In genomic region chr22:21570398-21570797, GRCh38 we compare ENCODE assay signal across 12 cellular contexts. TPM values are rescaled to one million over a fixed set of nuclear protein-coding genes. Genes with fewer than 3 reads are reported as not detected.
DNase-seq lines count a peak whose midpoint lies in the region; ATAC-seq, FAIRE-seq and TF ChIP-seq lines count a peak whose summit lies in the region.
"Had no signal": no experiment of that assay in that cellular context is flagged by ENCODE, and none has a peak within 500 bp of the region (broad histone marks: within the 10 kb centered on the region; RNA-seq: fewer than 3 reads in every experiment).

No MANE protein-coding gene starts in this region.

- no peak for TF ChIP-seq CTCF in K562 (IDR thresholded peaks at IDR 0.05 in 2 of 3, conservative IDR thresholded peaks at IDR 0.05 in 1 of 3; ENCODE audit: insufficient read depth in 2 of 3, low read depth in 1 of 3, low read length in 3 of 3)
- TF ChIP-seq CTCF in progenitor cell of endocrine pancreas (IDR thresholded peaks at IDR 0.05; ENCODE audit: unreplicated experiment) = no peak
- TF ChIP-seq CTCF in dorsolateral prefrontal cortex (IDR thresholded peaks at IDR 0.05 in 54 of 56, conservative IDR thresholded peaks at IDR 0.05 in 2 of 56; ENCODE audit: low read depth in 1 of 56, partially characterized antibody in 56 of 56) = no peak

- peak overlapping the region; percentile 32 for H3K4me3 Mint-ChIP-seq in activated CD8-positive, alpha-beta memory T cell treated with anti-CD3 and anti-CD28 coated beads, Interleukin-2, amount 10 ng/mL, durations not matched to agents 7 days and 5 days
- H3K4me3 Mint-ChIP-seq in progenitor cell of endocrine pancreas (ENCODE audit: low read depth) = no peak overlapping the region

- CTCF ChIA-PET in activated CD8-positive, alpha-beta memory T cell treated with anti-CD3 and anti-CD28 coated beads, Interleukin-2, amount 10 ng/mL, durations not matched to agents 7 days and 5 days (lab: Charles Lee) = interaction anchor here (1.1 kb wide), 1 partner anchor 77 kb away, joined by 5 read pairs; no protein-coding TSS in a partner anchor
- CTCF ChIA-PET in K562 (lab: Yijun Ruan, JAX; ENCODE audit: low intra/inter-chr PET ratio) = no interaction called here

- H3K79me2 ChIP-seq in Karpas-422 (ENCODE audit: low read length) = peaks cover 78% of the 10 kb centered on the region
- peaks cover 82% of the 10 kb centered on the region for H3K79me2 ChIP-seq in K562 (ENCODE audit: control insufficient read depth, insufficient read depth, low read length)

- H3K36me3 ChIP-seq in Karpas-422 (ENCODE audit: insufficient read depth, low read length) (peaks cover 16% of the 10 kb centered on the region; the same call in 1 of the 2 replicates), K562 (ENCODE audit: control insufficient read depth, insufficient read depth, low read length) (peaks cover 54% of the 10 kb centered on the region)

- no peak for TF ChIP-seq POLR2A in K562 (conservative IDR thresholded peaks at IDR 0.05)

- in situ Hi-C loops in K562 (cut with MboI) = loop anchor here (5.0 to 10.0 kb wide), 2 partner anchors 33 to 56 kb away; no protein-coding TSS in a partner anchor

- H3K4me2 ChIP-seq in Karpas-422 (ENCODE audit: low read depth, low read length, poor library complexity, severe bottlenecking) (peak overlapping the region; percentile 97), K562 (ENCODE audit: insufficient read depth, low read length) (peak overlapping the region; percentile 36)

- BruUV-seq in K562 (replicated peaks; lab: Mats Ljungman, UMichigan) = no TSS peak

- H3K27ac Mint-ChIP-seq in activated CD8-positive, alpha-beta memory T cell treated with anti-CD3 and anti-CD28 coated beads, Interleukin-2, amount 10 ng/mL, durations not matched to agents 7 days and 5 days = peak overlapping the region; percentile 37
- H3K27ac Mint-ChIP-seq in progenitor cell of endocrine pancreas = peak overlapping the region; percentile 41

- H3K4me3 ChIP-seq in Karpas-422 (ENCODE audit: low read length) (peak overlapping the region; percentile 96), K562 (peak overlapping the region; percentile 72; the same call in 1 of the 2 replicates), dorsolateral prefrontal cortex (peak overlapping the region in 3 of 59 donors; percentile 3 to 94 (median 87))

- H3K27me3 ChIP-seq in Karpas-422 (ENCODE audit: low read length) (no peaks in the 10 kb centered on the region), K562 (ENCODE audit: control insufficient read depth in 2 of 2, insufficient read depth in 2 of 2, low read length in 2 of 2) (no peaks in the 10 kb centered on the region), dorsolateral prefrontal cortex (no peaks in the 10 kb centered on the region)
- H3K27me3 ChIP-seq: esophagus squamous epithelium had no signal

- 33% methylated on average over 4 of the region's 4 CpGs for WGBS in K562 (ENCODE audit: insufficient coverage, low coverage, missing lambda C conversion rate)

- no peak for TF ChIP-seq RAD21 in K562 (CRISPR knock-in tag; conservative IDR thresholded peaks at IDR 0.05 in 1 of 2, IDR thresholded peaks at IDR 0.05 in 1 of 2)

- intact Hi-C loops in K562 (cut with micrococcal nuclease) = loop anchor here (2.0 kb wide), 2 partner anchors 18 to 54 kb away; no protein-coding TSS in a partner anchor
- intact Hi-C loops in dorsolateral prefrontal cortex (cut with DNase I) = loop anchor here in 1 of 2 donors (2.0 kb wide), 1 partner anchor 52 kb away; no protein-coding TSS in a partner anchor

- H3K4me1 Mint-ChIP-seq in activated CD8-positive, alpha-beta memory T cell treated with anti-CD3 and anti-CD28 coated beads, Interleukin-2, amount 10 ng/mL, durations not matched to agents 7 days and 5 days = peaks cover 53% of the 10 kb centered on the region
- peaks cover 40% of the 10 kb centered on the region for H3K4me1 Mint-ChIP-seq in progenitor cell of endocrine pancreas (ENCODE audit: low read depth)

- H3K4me1 ChIP-seq in Karpas-422 (ENCODE audit: low read length) (peaks cover 34% of the 10 kb centered on the region), K562 (replicated peaks in 1 of 2; ENCODE audit: control insufficient read depth in 2 of 2, insufficient read depth in 2 of 2, low read length in 2 of 2) (peaks cover 56 to 65% of the 10 kb centered on the region in 2 experiments)

- H3K9me3 ChIP-seq in Karpas-422 (ENCODE audit: low read length) (no peaks in the 10 kb centered on the region), K562 (replicated peaks; ENCODE audit: control insufficient read depth, insufficient read depth, low read depth, low read length) (no peaks in the 10 kb centered on the region)
- H3K9me3 ChIP-seq: esophagus squamous epithelium had no signal

- H3K36me3 Mint-ChIP-seq in activated CD8-positive, alpha-beta memory T cell treated with anti-CD3 and anti-CD28 coated beads, Interleukin-2, amount 10 ng/mL, durations not matched to agents 7 days and 5 days = peaks cover 30% of the 10 kb centered on the region
- H3K36me3 Mint-ChIP-seq in progenitor cell of endocrine pancreas (ENCODE audit: insufficient read depth) = peaks cover 5% of the 10 kb centered on the region

- no peaks in the 10 kb centered on the region for H3K9me3 Mint-ChIP-seq in activated CD8-positive, alpha-beta memory T cell treated with anti-CD3 and anti-CD28 coated beads, Interleukin-2, amount 10 ng/mL, durations not matched to agents 7 days and 5 days (ENCODE audit: low read depth)
- no peaks in the 10 kb centered on the region for H3K9me3 Mint-ChIP-seq in progenitor cell of endocrine pancreas (ENCODE audit: low read depth)

- ATAC-seq in activated CD8-positive, alpha-beta memory T cell treated with anti-CD3 and anti-CD28 coated beads, Interleukin-2, amount 10 ng/mL, durations not matched to agents 7 days and 5 days = no peak
- no peak for ATAC-seq in K562
- no peak for ATAC-seq in HG02763 (IDR thresholded peaks at IDR 0.05; ENCODE audit: unreplicated experiment)

- H3K9ac ChIP-seq in Karpas-422 (ENCODE audit: low read length) = peak overlapping the region; percentile 96
- peak overlapping the region; percentile 7 to 96; a peak in 3 of 4 replicates for H3K9ac ChIP-seq in K562 (ENCODE audit: insufficient read depth in 1 of 2, low read depth in 2 of 2, low read length in 2 of 2)

- no peak for DNase-seq in activated CD8-positive, alpha-beta memory T cell treated with anti-CD3 and anti-CD28 coated beads, Interleukin-2, amount 10 ng/mL, durations not matched to agents 7 days and 5 days
- DNase-seq in activated CD8-positive, alpha-beta memory T cell treated with anti-CD3 and anti-CD28 coated beads, Interleukin-2, amount 50 U/mL, for 4 hours = no peak
- DNase-seq in Karpas-422 (no peak), K562 (ENCODE audit: extremely low read depth in 1 of 4, low spot score in 3 of 4) (peak in 1 of 4 experiments; percentile 55), progenitor cell of endocrine pancreas (ENCODE audit: low spot score, unreplicated experiment) (no peak), T-helper 9 cell (no peak), dorsolateral prefrontal cortex (no peak)
- DNase-seq: caudate nucleus, esophagus squamous epithelium, kidney glomerular epithelial cell, NCI-H510A treated with DMSO at 0.1 percent for 48 hours had no signal

- no peak overlapping the region for H2AFZ ChIP-seq in Karpas-422 (ENCODE audit: low read length)
- no peak overlapping the region for H2AFZ ChIP-seq in K562 (ENCODE audit: low read depth, low read length)

- FAIRE-seq in K562 (lab: Jason Lieb, UNC) = no peak

- H3K9me2 ChIP-seq in Karpas-422 (replicated peaks; ENCODE audit: insufficient read depth, low read length) = no peaks in the 10 kb centered on the region

- POLR2A ChIA-PET in K562 (lab: Yijun Ruan, JAX) = interaction anchor here (0.5 to 76.8 kb wide), 9 partner anchors 6 to 1852 kb away, joined by 3 to 4622 read pairs (median 26); partner anchors contain the start of genes CCDC116, SDF2L1 and YDJC

- no peaks in the 10 kb centered on the region for H3K27me3 Mint-ChIP-seq in activated CD8-positive, alpha-beta memory T cell treated with anti-CD3 and anti-CD28 coated beads, Interleukin-2, amount 10 ng/mL, durations not matched to agents 7 days and 5 days
- no peaks in the 10 kb centered on the region for H3K27me3 Mint-ChIP-seq in progenitor cell of endocrine pancreas

- H4K20me1 ChIP-seq in Karpas-422 (ENCODE audit: insufficient read depth, low read depth, low read length) (peaks cover 65% of the 10 kb centered on the region), K562 (replicated peaks; ENCODE audit: control insufficient read depth, insufficient read depth, low read length) (peaks cover 70% of the 10 kb centered on the region)

- H3K27ac ChIP-seq in Karpas-422 (ENCODE audit: low read length) (peak overlapping the region; percentile 48), K562 (ENCODE audit: extremely low read depth, low read depth, low read length) (0 out of 3 replicates have a peak overlapping the region, but pooled peaks have one; percentile 0), dorsolateral prefrontal cortex (no peak overlapping the region)
- H3K27ac ChIP-seq: esophagus squamous epithelium had no signal

- H3K9me1 ChIP-seq in K562 (ENCODE audit: control insufficient read depth, insufficient read depth, low read length) = peaks cover 37% of the 10 kb centered on the region

- no peak for TF ChIP-seq EP300 in K562 (IDR thresholded peaks at IDR 0.05; ENCODE audit: low read length)

RNA-seq across cellular contexts. Expression of gene UBE2L3, which starts 2.9 kb away (rescaled TPM):
- total RNA-seq in activated CD8-positive, alpha-beta memory T cell treated with anti-CD3 and anti-CD28 coated beads, Interleukin-2, amount 10 ng/mL, durations not matched to agents 7 days and 5 days = 10 to 100 TPM; 57.3 to 67.8 TPM
- 38.7 and 56.1 TPM in 2 replicates for total RNA-seq in Karpas-422 (2014; rRNA removed; shearing (Covaris generic); ENCODE audit: low replicate concordance)
- 76.2 and 94.2 TPM in 2 replicates for total RNA-seq in K562 (2011; cell fraction: chromatin; rRNA removed; ENCODE audit: low replicate concordance)
- 66.2 and 75.7 TPM in 2 replicates for total RNA-seq in K562 (2011; cell fraction: nucleolus; rRNA removed)
- 78.4 and 92.8 TPM in 2 replicates for total RNA-seq in K562 (2011; cell fraction: nucleoplasm; rRNA removed)
- total RNA-seq in K562 (2014; rRNA removed) = 215 and 275 TPM in 2 replicates
- total RNA-seq in K562 (2014; rRNA removed; fragmentation: Illumina TruSeq; extraction: Trizol) = 285 and 298 TPM in 2 replicates
- total RNA-seq in K562 (2015; rRNA removed; fragmentation: Illumina TruSeq; extraction: Trizol) = 335 and 354 TPM in 2 replicates
- 240 TPM in 2 replicates for total RNA-seq in K562 (2021)
- polyA plus RNA-seq in K562 (2011; rRNA removed) = 206 and 218 TPM in 2 replicates
- polyA plus RNA-seq in K562 (2011; cell fraction: cytosol; rRNA removed) = 145 and 195 TPM in 2 replicates
- 56.6 and 72.9 TPM in 2 replicates for polyA plus RNA-seq in K562 (2011; cell fraction: nucleus; rRNA removed)
- 253 and 378 TPM in 2 replicates for polyA plus RNA-seq in K562 (2012)
- polyA plus RNA-seq in K562 (2014; fragmentation: Illumina TruSeq; extraction: Trizol) = 493 and 580 TPM in 2 replicates
- 100 to 1,000 TPM; 575 to 625 TPM for polyA plus RNA-seq in K562 (2014; fragmentation: Nextera tagmentation; extraction: Ambion mirVana)
- 266 and 269 TPM in 2 replicates for polyA plus RNA-seq in K562 (2014; rRNA removed)
- polyA minus RNA-seq in K562 (2011; rRNA and poly(A)+ RNA removed) = 172 and 189 TPM in 2 replicates
- polyA minus RNA-seq in K562 (2011; cell fraction: cytosol; rRNA and poly(A)+ RNA removed) = 89.8 and 112 TPM in 2 replicates
- 25.2 and 45.9 TPM in 2 replicates for polyA minus RNA-seq in K562 (2011; cell fraction: nucleus; rRNA and poly(A)+ RNA removed)
- 64.6 and 67.4 TPM in 2 replicates for total RNA-seq in progenitor cell of endocrine pancreas
- total RNA-seq in dorsolateral prefrontal cortex = 10 to 100 TPM; 50.3 to 89.3 (median 74.5) TPM

RNA-seq across cellular contexts. Expression of gene RIMBP3C, which starts 19.1 kb away (rescaled TPM):
- total RNA-seq in activated CD8-positive, alpha-beta memory T cell treated with anti-CD3 and anti-CD28 coated beads, Interleukin-2, amount 10 ng/mL, durations not matched to agents 7 days and 5 days = under 1 TPM; 0.14 to 0.18 TPM
- total RNA-seq in Karpas-422 (2014; rRNA removed; shearing (Covaris generic); ENCODE audit: low replicate concordance) = 0.65 TPM in 1 of 2 replicates, not detected in the other
- total RNA-seq in K562 (2011; cell fraction: chromatin; rRNA removed; ENCODE audit: low replicate concordance) = 0.79 and 1.6 TPM in 2 replicates
- 2.1 and 2.3 TPM in 2 replicates for total RNA-seq in K562 (2011; cell fraction: nucleolus; rRNA removed)
- 1.0 TPM in 1 of 2 replicates, not detected in the other for total RNA-seq in K562 (2011; cell fraction: nucleoplasm; rRNA removed)
- 0.65 and 0.77 TPM in 2 replicates for total RNA-seq in K562 (2014; rRNA removed)
- total RNA-seq in K562 (2014; rRNA removed; fragmentation: Illumina TruSeq; extraction: Trizol) = 0.06 and 0.15 TPM in 2 replicates
- 0.25 and 0.34 TPM in 2 replicates for total RNA-seq in K562 (2015; rRNA removed; fragmentation: Illumina TruSeq; extraction: Trizol)
- total RNA-seq in K562 (2021) = 0.89 and 0.98 TPM in 2 replicates
- polyA plus RNA-seq in K562 (2011; rRNA removed) = 0.13 and 0.19 TPM in 2 replicates
- 0.06 TPM in 1 of 2 replicates, not detected in the other for polyA plus RNA-seq in K562 (2011; cell fraction: cytosol; rRNA removed)
- polyA plus RNA-seq in K562 (2011; cell fraction: nucleus; rRNA removed) = 0.16 and 0.41 TPM in 2 replicates
- 0.75 and 0.85 TPM in 2 replicates for polyA plus RNA-seq in K562 (2012)
- polyA plus RNA-seq in K562 (2014; fragmentation: Illumina TruSeq; extraction: Trizol) = 0.09 and 0.26 TPM in 2 replicates
- polyA plus RNA-seq in K562 (2014; fragmentation: Nextera tagmentation; extraction: Ambion mirVana) = not detected
- 0.17 TPM in 1 of 2 replicates, not detected in the other for polyA plus RNA-seq in K562 (2014; rRNA removed)
- 0.60 and 0.90 TPM in 2 replicates for polyA minus RNA-seq in K562 (2011; rRNA and poly(A)+ RNA removed)
- polyA minus RNA-seq in K562 (2011; cell fraction: cytosol; rRNA and poly(A)+ RNA removed) = 1.2 and 2.5 TPM in 2 replicates
- 2.3 and 4.4 TPM in 2 replicates for polyA minus RNA-seq in K562 (2011; cell fraction: nucleus; rRNA and poly(A)+ RNA removed)
- 1.2 TPM in 1 of 2 replicates, not detected in the other for total RNA-seq in progenitor cell of endocrine pancreas
- total RNA-seq in dorsolateral prefrontal cortex = 1 to 10 TPM in 10 of 120 experiments, under 1 TPM in 75, not detected in 35; 0.10 to 1.4 (median 0.47) TPM
- total RNA-seq: esophagus squamous epithelium had no signal

RNA-seq across cellular contexts. Expression of gene YDJC, which starts 59.4 kb away (rescaled TPM):
- total RNA-seq in activated CD8-positive, alpha-beta memory T cell treated with anti-CD3 and anti-CD28 coated beads, Interleukin-2, amount 10 ng/mL, durations not matched to agents 7 days and 5 days = 10 to 100 TPM; 43.7 to 44.3 TPM
- total RNA-seq in Karpas-422 (2014; rRNA removed; shearing (Covaris generic); ENCODE audit: low replicate concordance) = 59.1 and 109 TPM in 2 replicates
- 121 and 504 TPM in 2 replicates for total RNA-seq in K562 (2011; cell fraction: chromatin; rRNA removed; ENCODE audit: low replicate concordance)
- total RNA-seq in K562 (2011; cell fraction: nucleolus; rRNA removed) = 857 and 885 TPM in 2 replicates
- 325 and 370 TPM in 2 replicates for total RNA-seq in K562 (2011; cell fraction: nucleoplasm; rRNA removed)
- total RNA-seq in K562 (2014; rRNA removed) (871 and 1,007 TPM in 2 replicates), K562 (2014; rRNA removed; fragmentation: Illumina TruSeq; extraction: Trizol) (69.0 and 87.5 TPM in 2 replicates), K562 (2015; rRNA removed; fragmentation: Illumina TruSeq; extraction: Trizol) (164 and 196 TPM in 2 replicates), K562 (2021) (626 and 641 TPM in 2 replicates), progenitor cell of endocrine pancreas (19.0 and 21.4 TPM in 2 replicates), dorsolateral prefrontal cortex (10 to 100 TPM in 117 of 120 experiments, 1 to 10 TPM in 3; 9.3 to 19.5 (median 14.6) TPM)
- polyA plus RNA-seq in K562 (2011; rRNA removed) (203 and 277 TPM in 2 replicates), K562 (2014; fragmentation: Illumina TruSeq; extraction: Trizol) (106 and 159 TPM in 2 replicates), K562 (2014; fragmentation: Nextera tagmentation; extraction: Ambion mirVana) (10 to 100 TPM; 13.5 to 23.5 TPM), K562 (2014; rRNA removed) (707 and 732 TPM in 2 replicates)
- 382 and 1,449 TPM in 2 replicates for polyA plus RNA-seq in K562 (2011; cell fraction: cytosol; rRNA removed)
- 629 and 1,089 TPM in 2 replicates for polyA plus RNA-seq in K562 (2011; cell fraction: nucleus; rRNA removed)
- polyA plus RNA-seq in K562 (2012) = 282 and 288 TPM in 2 replicates
- 35.0 and 44.2 TPM in 2 replicates for polyA minus RNA-seq in K562 (2011; rRNA and poly(A)+ RNA removed)
- polyA minus RNA-seq in K562 (2011; cell fraction: cytosol; rRNA and poly(A)+ RNA removed) = 212 and 264 TPM in 2 replicates
- 294 and 313 TPM in 2 replicates for polyA minus RNA-seq in K562 (2011; cell fraction: nucleus; rRNA and poly(A)+ RNA removed)

Comparison
In these comparisons a context has a peak if more than half of its experiments do, and no peak if none do; other contexts are left out.
1. H3K27ac ChIP-seq: peak in Karpas-422 (single experiment) and K562 (single experiment); none in dorsolateral prefrontal cortex (0 of 59).